1 cellular context compared by ENCODE assay signal in the genomic region with DNA sequence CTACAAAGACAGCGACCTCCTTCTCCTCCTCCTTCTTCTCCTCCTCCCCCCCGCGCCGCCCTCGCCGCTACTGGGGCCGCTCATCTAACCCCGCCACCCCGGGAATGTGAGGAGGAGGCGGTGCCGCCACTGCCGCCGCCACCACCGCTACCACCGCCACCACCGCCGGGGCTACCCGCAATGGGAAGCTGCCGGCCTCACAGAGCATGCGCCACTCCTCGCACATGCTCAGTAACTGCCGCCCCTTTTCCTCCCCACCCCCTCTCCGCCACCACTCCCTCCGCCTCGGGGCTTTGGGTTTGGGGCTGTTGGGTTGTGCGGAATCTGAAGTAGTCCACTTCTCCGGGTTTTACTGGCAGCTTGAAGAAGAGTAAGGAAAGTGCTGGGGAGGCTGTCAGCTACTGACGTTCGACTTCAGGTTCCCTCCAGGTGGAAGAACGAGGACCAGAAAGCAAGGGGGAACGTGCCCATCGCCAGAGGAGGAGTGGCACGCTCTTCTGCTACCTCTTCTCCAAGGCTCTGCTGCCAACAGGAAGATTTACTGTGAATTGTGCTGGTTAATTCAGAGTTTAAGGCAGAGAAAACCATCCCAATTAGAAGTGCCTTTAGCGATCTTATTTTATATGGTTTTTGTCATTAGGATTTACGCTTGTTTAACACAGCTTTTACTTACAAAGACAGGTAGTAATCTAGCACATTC.
A peak's percentile ranks its signal among the peaks of the same experiment; 100 is the strongest.
TF ChIP-seq lines count a peak whose summit lies in the region.

A gene with protein sequence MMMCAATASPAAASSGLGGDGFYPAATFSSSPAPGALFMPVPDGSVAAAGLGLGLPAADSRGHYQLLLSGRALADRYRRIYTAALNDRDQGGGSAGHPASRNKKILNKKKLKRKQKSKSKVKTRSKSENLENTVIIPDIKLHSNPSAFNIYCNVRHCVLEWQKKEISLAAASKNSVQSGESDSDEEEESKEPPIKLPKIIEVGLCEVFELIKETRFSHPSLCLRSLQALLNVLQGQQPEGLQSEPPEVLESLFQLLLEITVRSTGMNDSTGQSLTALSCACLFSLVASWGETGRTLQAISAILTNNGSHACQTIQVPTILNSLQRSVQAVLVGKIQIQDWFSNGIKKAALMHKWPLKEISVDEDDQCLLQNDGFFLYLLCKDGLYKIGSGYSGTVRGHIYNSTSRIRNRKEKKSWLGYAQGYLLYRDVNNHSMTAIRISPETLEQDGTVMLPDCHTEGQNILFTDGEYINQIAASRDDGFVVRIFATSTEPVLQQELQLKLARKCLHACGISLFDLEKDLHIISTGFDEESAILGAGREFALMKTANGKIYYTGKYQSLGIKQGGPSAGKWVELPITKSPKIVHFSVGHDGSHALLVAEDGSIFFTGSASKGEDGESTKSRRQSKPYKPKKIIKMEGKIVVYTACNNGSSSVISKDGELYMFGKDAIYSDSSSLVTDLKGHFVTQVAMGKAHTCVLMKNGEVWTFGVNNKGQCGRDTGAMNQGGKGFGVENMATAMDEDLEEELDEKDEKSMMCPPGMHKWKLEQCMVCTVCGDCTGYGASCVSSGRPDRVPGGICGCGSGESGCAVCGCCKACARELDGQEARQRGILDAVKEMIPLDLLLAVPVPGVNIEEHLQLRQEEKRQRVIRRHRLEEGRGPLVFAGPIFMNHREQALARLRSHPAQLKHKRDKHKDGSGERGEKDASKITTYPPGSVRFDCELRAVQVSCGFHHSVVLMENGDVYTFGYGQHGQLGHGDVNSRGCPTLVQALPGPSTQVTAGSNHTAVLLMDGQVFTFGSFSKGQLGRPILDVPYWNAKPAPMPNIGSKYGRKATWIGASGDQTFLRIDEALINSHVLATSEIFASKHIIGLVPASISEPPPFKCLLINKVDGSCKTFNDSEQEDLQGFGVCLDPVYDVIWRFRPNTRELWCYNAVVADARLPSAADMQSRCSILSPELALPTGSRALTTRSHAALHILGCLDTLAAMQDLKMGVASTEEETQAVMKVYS (N-terminal part only) (minus strand): TSS at position 190 of the 700 bp plus-strand sequence. CDS start 319 bp downstream, outside the sequence.

TF ChIP-seq in HepG2, 621 proteins besides CTCF, POLR2A, EP300 and RAD21 (continued from another document and continues in another):
- TF ChIP-seq, protein P1, sequence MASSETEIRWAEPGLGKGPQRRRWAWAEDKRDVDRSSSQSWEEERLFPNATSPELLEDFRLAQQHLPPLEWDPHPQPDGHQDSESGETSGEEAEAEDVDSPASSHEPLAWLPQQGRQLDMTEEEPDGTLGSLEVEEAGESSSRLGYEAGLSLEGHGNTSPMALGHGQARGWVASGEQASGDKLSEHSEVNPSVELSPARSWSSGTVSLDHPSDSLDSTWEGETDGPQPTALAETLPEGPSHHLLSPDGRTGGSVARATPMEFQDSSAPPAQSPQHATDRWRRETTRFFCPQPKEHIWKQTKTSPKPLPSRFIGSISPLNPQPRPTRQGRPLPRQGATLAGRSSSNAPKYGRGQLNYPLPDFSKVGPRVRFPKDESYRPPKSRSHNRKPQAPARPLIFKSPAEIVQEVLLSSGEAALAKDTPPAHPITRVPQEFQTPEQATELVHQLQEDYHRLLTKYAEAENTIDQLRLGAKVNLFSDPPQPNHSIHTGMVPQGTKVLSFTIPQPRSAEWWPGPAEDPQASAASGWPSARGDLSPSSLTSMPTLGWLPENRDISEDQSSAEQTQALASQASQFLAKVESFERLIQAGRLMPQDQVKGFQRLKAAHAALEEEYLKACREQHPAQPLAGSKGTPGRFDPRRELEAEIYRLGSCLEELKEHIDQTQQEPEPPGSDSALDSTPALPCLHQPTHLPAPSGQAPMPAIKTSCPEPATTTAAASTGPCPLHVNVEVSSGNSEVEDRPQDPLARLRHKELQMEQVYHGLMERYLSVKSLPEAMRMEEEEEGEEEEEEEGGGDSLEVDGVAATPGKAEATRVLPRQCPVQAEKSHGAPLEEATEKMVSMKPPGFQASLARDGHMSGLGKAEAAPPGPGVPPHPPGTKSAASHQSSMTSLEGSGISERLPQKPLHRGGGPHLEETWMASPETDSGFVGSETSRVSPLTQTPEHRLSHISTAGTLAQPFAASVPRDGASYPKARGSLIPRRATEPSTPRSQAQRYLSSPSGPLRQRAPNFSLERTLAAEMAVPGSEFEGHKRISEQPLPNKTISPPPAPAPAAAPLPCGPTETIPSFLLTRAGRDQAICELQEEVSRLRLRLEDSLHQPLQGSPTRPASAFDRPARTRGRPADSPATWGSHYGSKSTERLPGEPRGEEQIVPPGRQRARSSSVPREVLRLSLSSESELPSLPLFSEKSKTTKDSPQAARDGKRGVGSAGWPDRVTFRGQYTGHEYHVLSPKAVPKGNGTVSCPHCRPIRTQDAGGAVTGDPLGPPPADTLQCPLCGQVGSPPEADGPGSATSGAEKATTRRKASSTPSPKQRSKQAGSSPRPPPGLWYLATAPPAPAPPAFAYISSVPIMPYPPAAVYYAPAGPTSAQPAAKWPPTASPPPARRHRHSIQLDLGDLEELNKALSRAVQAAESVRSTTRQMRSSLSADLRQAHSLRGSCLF (CRISPR knock-in tag; IDR thresholded peaks at IDR 0.05; ENCODE audit: borderline replicate concordance), result no peak
- TF ChIP-seq ZNF562 (CRISPR knock-in tag; IDR thresholded peaks at IDR 0.05; ENCODE audit: borderline replicate concordance), result no peak
- no peak for TF ChIP-seq PCBP1 (IDR thresholded peaks at IDR 0.05; ENCODE audit: borderline replicate concordance, low read depth, low read length)
- peak; percentile 72 for TF ChIP-seq ZNF644 (CRISPR knock-in tag; IDR thresholded peaks at IDR 0.05; ENCODE audit: low read depth)
- TF ChIP-seq ZBTB38 (CRISPR knock-in tag; IDR thresholded peaks at IDR 0.05), result peak; percentile 39; the same call in 1 of the 2 replicates
- TF ChIP-seq LCORL (IDR thresholded peaks at IDR 0.05), result peak; percentile 69; the same call in 1 of the 2 replicates
- peak; percentile 83; the same call in 1 of the 2 replicates for TF ChIP-seq LCORL (CRISPR knock-in tag; IDR thresholded peaks at IDR 0.05)
- no peak; the same call in 1 of the 2 replicates for TF ChIP-seq SP5 (CRISPR knock-in tag; IDR thresholded peaks at IDR 0.05; ENCODE audit: borderline replicate concordance, low read depth)
- peak; percentile 70 for TF ChIP-seq BCL6 (CRISPR knock-in tag; IDR thresholded peaks at IDR 0.05)
- peak; percentile 82 for TF ChIP-seq THAP11 (CRISPR knock-in tag; IDR thresholded peaks at IDR 0.05)
- peak; percentile 33; the same call in 1 of the 2 replicates for TF ChIP-seq ARNT2 (CRISPR knock-in tag; IDR thresholded peaks at IDR 0.05; ENCODE audit: low read depth)
- TF ChIP-seq FOXA3 (CRISPR knock-in tag; IDR thresholded peaks at IDR 0.05), result peak; percentile 66
- TF ChIP-seq TEAD3 (CRISPR knock-in tag; optimal IDR thresholded peaks at IDR 0.05; ENCODE audit: borderline replicate concordance), result peak; percentile 91
- peak; percentile 86 for TF ChIP-seq GATAD2A (CRISPR knock-in tag; IDR thresholded peaks at IDR 0.05)
- TF ChIP-seq, protein P2, sequence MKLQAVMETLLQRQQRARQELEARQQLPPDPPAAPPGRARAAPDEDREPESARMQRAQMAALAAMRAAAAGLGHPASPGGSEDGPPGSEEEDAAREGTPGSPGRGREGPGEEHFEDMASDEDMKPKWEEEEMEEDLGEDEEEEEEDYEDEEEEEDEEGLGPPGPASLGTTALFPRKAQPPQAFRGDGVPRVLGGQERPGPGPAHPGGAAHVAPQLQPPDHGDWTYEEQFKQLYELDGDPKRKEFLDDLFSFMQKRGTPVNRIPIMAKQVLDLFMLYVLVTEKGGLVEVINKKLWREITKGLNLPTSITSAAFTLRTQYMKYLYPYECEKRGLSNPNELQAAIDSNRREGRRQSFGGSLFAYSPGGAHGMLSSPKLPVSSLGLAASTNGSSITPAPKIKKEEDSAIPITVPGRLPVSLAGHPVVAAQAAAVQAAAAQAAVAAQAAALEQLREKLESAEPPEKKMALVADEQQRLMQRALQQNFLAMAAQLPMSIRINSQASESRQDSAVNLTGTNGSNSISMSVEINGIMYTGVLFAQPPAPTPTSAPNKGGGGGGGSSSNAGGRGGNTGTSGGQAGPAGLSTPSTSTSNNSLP (IDR thresholded peaks at IDR 0.05; ENCODE audit: low read depth, low read length), result peak; percentile 72; the same call in 1 of the 2 replicates
- TF ChIP-seq, protein P3, sequence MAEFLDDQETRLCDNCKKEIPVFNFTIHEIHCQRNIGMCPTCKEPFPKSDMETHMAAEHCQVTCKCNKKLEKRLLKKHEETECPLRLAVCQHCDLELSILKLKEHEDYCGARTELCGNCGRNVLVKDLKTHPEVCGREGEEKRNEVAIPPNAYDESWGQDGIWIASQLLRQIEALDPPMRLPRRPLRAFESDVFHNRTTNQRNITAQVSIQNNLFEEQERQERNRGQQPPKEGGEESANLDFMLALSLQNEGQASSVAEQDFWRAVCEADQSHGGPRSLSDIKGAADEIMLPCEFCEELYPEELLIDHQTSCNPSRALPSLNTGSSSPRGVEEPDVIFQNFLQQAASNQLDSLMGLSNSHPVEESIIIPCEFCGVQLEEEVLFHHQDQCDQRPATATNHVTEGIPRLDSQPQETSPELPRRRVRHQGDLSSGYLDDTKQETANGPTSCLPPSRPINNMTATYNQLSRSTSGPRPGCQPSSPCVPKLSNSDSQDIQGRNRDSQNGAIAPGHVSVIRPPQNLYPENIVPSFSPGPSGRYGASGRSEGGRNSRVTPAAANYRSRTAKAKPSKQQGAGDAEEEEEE (CRISPR knock-in tag; IDR thresholded peaks at IDR 0.05; ENCODE audit: borderline replicate concordance), result no peak
- peak; percentile 71 for TF ChIP-seq ELF1 (CRISPR knock-in tag; IDR thresholded peaks at IDR 0.05)
- no peak for TF ChIP-seq FOXA1 (IDR thresholded peaks at IDR 0.05)
- TF ChIP-seq FOXA1 (CRISPR knock-in tag; IDR thresholded peaks at IDR 0.05), result no peak
- 0 out of 2 replicates have a peak, but pooled peaks have one; percentile 33 for TF ChIP-seq ZNF441 (CRISPR knock-in tag; IDR thresholded peaks at IDR 0.05; ENCODE audit: borderline replicate concordance)
- TF ChIP-seq, protein P4, sequence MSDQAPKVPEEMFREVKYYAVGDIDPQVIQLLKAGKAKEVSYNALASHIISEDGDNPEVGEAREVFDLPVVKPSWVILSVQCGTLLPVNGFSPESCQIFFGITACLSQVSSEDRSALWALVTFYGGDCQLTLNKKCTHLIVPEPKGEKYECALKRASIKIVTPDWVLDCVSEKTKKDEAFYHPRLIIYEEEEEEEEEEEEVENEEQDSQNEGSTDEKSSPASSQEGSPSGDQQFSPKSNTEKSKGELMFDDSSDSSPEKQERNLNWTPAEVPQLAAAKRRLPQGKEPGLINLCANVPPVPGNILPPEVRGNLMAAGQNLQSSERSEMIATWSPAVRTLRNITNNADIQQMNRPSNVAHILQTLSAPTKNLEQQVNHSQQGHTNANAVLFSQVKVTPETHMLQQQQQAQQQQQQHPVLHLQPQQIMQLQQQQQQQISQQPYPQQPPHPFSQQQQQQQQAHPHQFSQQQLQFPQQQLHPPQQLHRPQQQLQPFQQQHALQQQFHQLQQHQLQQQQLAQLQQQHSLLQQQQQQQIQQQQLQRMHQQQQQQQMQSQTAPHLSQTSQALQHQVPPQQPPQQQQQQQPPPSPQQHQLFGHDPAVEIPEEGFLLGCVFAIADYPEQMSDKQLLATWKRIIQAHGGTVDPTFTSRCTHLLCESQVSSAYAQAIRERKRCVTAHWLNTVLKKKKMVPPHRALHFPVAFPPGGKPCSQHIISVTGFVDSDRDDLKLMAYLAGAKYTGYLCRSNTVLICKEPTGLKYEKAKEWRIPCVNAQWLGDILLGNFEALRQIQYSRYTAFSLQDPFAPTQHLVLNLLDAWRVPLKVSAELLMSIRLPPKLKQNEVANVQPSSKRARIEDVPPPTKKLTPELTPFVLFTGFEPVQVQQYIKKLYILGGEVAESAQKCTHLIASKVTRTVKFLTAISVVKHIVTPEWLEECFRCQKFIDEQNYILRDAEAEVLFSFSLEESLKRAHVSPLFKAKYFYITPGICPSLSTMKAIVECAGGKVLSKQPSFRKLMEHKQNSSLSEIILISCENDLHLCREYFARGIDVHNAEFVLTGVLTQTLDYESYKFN (CRISPR knock-in tag; conservative IDR thresholded peaks at IDR 0.05), result peak; percentile 46
- TF ChIP-seq, protein P5, sequence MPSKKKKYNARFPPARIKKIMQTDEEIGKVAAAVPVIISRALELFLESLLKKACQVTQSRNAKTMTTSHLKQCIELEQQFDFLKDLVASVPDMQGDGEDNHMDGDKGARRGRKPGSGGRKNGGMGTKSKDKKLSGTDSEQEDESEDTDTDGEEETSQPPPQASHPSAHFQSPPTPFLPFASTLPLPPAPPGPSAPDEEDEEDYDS (CRISPR knock-in tag; IDR thresholded peaks at IDR 0.05), result peak; percentile 71
- TF ChIP-seq ZNF333 (CRISPR knock-in tag; IDR thresholded peaks at IDR 0.05; ENCODE audit: borderline replicate concordance), result 0 out of 2 replicates have a peak, but pooled peaks have one; percentile 29
- TF ChIP-seq ZNF460 (CRISPR knock-in tag; IDR thresholded peaks at IDR 0.05; ENCODE audit: borderline replicate concordance), result no peak
- no peak for TF ChIP-seq FOXP1 (IDR thresholded peaks at IDR 0.05)
- TF ChIP-seq FOXP1 (CRISPR knock-in tag; IDR thresholded peaks at IDR 0.05), result 0 out of 2 replicates have a peak, but pooled peaks have one; percentile 27
- no peak for TF ChIP-seq SSRP1 (CRISPR knock-in tag; IDR thresholded peaks at IDR 0.05)
- TF ChIP-seq ZSCAN31 (CRISPR knock-in tag; IDR thresholded peaks at IDR 0.05; ENCODE audit: low read depth), result peak; percentile 29; the same call in 1 of the 2 replicates
- peak; percentile 36; the same call in 1 of the 2 replicates for TF ChIP-seq SIX1 (CRISPR knock-in tag; IDR thresholded peaks at IDR 0.05; ENCODE audit: borderline replicate concordance)
- TF ChIP-seq, protein P6, sequence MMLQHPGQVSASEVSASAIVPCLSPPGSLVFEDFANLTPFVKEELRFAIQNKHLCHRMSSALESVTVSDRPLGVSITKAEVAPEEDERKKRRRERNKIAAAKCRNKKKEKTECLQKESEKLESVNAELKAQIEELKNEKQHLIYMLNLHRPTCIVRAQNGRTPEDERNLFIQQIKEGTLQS (CRISPR knock-in tag; IDR thresholded peaks at IDR 0.05), result no peak
- TF ChIP-seq, protein P7, sequence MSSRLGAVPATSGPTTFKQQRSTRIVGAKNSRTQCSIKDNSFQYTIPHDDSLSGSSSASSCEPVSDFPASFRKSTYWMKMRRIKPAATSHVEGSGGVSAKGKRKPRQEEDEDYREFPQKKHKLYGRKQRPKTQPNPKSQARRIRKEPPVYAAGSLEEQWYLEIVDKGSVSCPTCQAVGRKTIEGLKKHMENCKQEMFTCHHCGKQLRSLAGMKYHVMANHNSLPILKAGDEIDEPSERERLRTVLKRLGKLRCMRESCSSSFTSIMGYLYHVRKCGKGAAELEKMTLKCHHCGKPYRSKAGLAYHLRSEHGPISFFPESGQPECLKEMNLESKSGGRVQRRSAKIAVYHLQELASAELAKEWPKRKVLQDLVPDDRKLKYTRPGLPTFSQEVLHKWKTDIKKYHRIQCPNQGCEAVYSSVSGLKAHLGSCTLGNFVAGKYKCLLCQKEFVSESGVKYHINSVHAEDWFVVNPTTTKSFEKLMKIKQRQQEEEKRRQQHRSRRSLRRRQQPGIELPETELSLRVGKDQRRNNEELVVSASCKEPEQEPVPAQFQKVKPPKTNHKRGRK (CRISPR knock-in tag; IDR thresholded peaks at IDR 0.05), result no peak
- TF ChIP-seq U2AF1 (optimal IDR thresholded peaks at IDR 0.05; ENCODE audit: low read depth, low read length), result no peak
- peak; percentile 75; the same call in 1 of the 2 replicates for TF ChIP-seq REPIN1 (CRISPR knock-in tag; IDR thresholded peaks at IDR 0.05; ENCODE audit: borderline replicate concordance, low read depth)
- no peak for TF ChIP-seq NONO (IDR thresholded peaks at IDR 0.05)
- TF ChIP-seq NONO (CRISPR knock-in tag; conservative IDR thresholded peaks at IDR 0.05), result peak; percentile 77
- TF ChIP-seq ZNF547 (CRISPR knock-in tag; IDR thresholded peaks at IDR 0.05), result no peak
